ENCODE assay signal across 20 cellular contexts in genomic region chr6:12297363-12298016, GRCh38. TPM values are rescaled to one million over a fixed set of nuclear protein-coding genes. Genes with fewer than 3 reads are reported as not detected.
DNase-seq lines count a peak whose midpoint lies in the region; ATAC-seq and TF ChIP-seq lines count a peak whose summit lies in the region.
"Had no signal": no experiment of that assay in that cellular context is flagged by ENCODE, and none has a peak within 500 bp of the region (broad histone marks: within the 10 kb centered on the region; RNA-seq: fewer than 3 reads in every experiment).

No MANE protein-coding gene starts in this region.

- no peak overlapping the region for H3K56ac ChIP-seq in IMR-90 (ENCODE audit: extremely low read depth, insufficient read depth, low read length)

- peak overlapping the region; percentile 1 for H2BK5ac ChIP-seq in IMR-90 (ENCODE audit: low read depth, low read length, poor library complexity, severe bottlenecking)
- no peak overlapping the region for H2BK5ac ChIP-seq in mesenchymal stem cell (ENCODE audit: low read depth, low read length, poor library complexity, severe bottlenecking)

- peaks cover 43% of the 10 kb centered on the region for H3K4me1 Mint-ChIP-seq in Caco-2 (ENCODE audit: low read depth, unreplicated experiment)

- H3K4me3 ChIP-seq in Caco-2 (ENCODE audit: low read depth, low read length) (no peak overlapping the region), IMR-90 (ENCODE audit: insufficient read depth, low read depth, low read length) (no peak overlapping the region), mesenchymal stem cell (ENCODE audit: insufficient read depth in 1 of 2, low read depth in 1 of 2, low read length in 2 of 2) (no peak overlapping the region)
- H3K4me3 ChIP-seq: Peyer's patch had no signal

- H3K4me2 ChIP-seq in IMR-90 (ENCODE audit: low read depth, low read length) (no peak overlapping the region), mesenchymal stem cell (ENCODE audit: low read length, poor library complexity, severe bottlenecking) (no peak overlapping the region)

- H3K4ac ChIP-seq in IMR-90 (ENCODE audit: low read depth, low read length) = peak overlapping the region; percentile 19
- no peak overlapping the region for H3K4ac ChIP-seq in mesenchymal stem cell (ENCODE audit: low read depth in 1 of 2, low read length in 2 of 2)

- H3K14ac ChIP-seq in IMR-90 (replicated peaks; ENCODE audit: low read depth, low read length) (no peak overlapping the region; the same call in 1 of the 2 replicates), mesenchymal stem cell (ENCODE audit: low read length in 2 of 2) (no peak overlapping the region)

- H3K36me3 ChIP-seq in Caco-2 (ENCODE audit: control insufficient read depth, insufficient read depth, low read length) (no peaks in the 10 kb centered on the region; the same call in 1 of the 2 replicates), IMR-90 (ENCODE audit: control insufficient read depth, insufficient read depth, low read length) (peaks cover 1% of the 10 kb centered on the region; the same call in 1 of the 2 replicates), mesenchymal stem cell (ENCODE audit: control insufficient read depth in 1 of 2, insufficient read depth in 2 of 2, low read depth in 1 of 2, low read length in 2 of 2) (peaks cover 0 to 5% of the 10 kb centered on the region in 2 experiments)

- H3K9me1 ChIP-seq in IMR-90 (ENCODE audit: insufficient read depth, low read length) = peaks cover 4% of the 10 kb centered on the region; the same call in 1 of the 2 replicates

- no peak for TF ChIP-seq RAD21 in IMR-90 (IDR thresholded peaks at IDR 0.05; ENCODE audit: low read length)

- no peak overlapping the region for H3K9ac ChIP-seq in IMR-90 (ENCODE audit: low read depth, low read length)
- no peak overlapping the region for H3K9ac ChIP-seq in mesenchymal stem cell (ENCODE audit: low read length)

- no peak overlapping the region for H3K23ac ChIP-seq in IMR-90 (ENCODE audit: low read depth, low read length)
- no peak overlapping the region for H3K23ac ChIP-seq in mesenchymal stem cell (ENCODE audit: low read length in 2 of 2)

- H3K27ac Mint-ChIP-seq in Caco-2 (ENCODE audit: unreplicated experiment) = peak overlapping the region; percentile 91
- H3K27ac Mint-ChIP-seq: CD14-positive monocyte had no signal

- 0 out of 4 replicates have a peak overlapping the region, but pooled peaks of 1 of the 2 experiments have one; percentile 4 for H4K8ac ChIP-seq in IMR-90 (ENCODE audit: low read depth in 2 of 2, low read length in 2 of 2)
- peak overlapping the region; percentile 55 for H4K8ac ChIP-seq in mesenchymal stem cell (ENCODE audit: low read length)

- H2BK120ac ChIP-seq in IMR-90 (ENCODE audit: low read depth, low read length) (peak overlapping the region; percentile 27), mesenchymal stem cell (ENCODE audit: low read depth, low read length) (no peak overlapping the region)

- no peak overlapping the region for H2BK12ac ChIP-seq in mesenchymal stem cell (ENCODE audit: low read length in 2 of 2)

- H3K27me3 Mint-ChIP-seq in Caco-2 (ENCODE audit: insufficient read depth, unreplicated experiment) = no peaks in the 10 kb centered on the region

- H3K9me3 ChIP-seq in Caco-2 (no peaks in the 10 kb centered on the region), IMR-90 (ENCODE audit: control insufficient read depth, insufficient read depth, low read length) (no peaks in the 10 kb centered on the region), mesenchymal stem cell (ENCODE audit: control insufficient read depth, low read length) (no peaks in the 10 kb centered on the region)
- H3K9me3 ChIP-seq: Peyer's patch had no signal

- H2AK9ac ChIP-seq in IMR-90 (replicated peaks; ENCODE audit: low read depth, low read length, poor library complexity) = no peak overlapping the region

- no peak for TF ChIP-seq CTCF in Caco-2 (IDR thresholded peaks at IDR 0.05; ENCODE audit: insufficient read depth in 1 of 2, low read depth in 1 of 2, low read length in 1 of 2, severe bottlenecking in 1 of 2, unreplicated experiment in 1 of 2)
- TF ChIP-seq CTCF in IMR-90 (conservative IDR thresholded peaks at IDR 0.05; ENCODE audit: low read depth, low read length) = no peak

- H3K79me1 ChIP-seq in IMR-90 (ENCODE audit: low read depth in 1 of 2, low read length in 2 of 2) (0 out of 4 replicates have a peak, but pooled peaks cover 0 to 3% of the 10 kb centered on the region in 2 experiments), mesenchymal stem cell (replicated peaks; ENCODE audit: low read length, poor library complexity, severe bottlenecking) (no peaks in the 10 kb centered on the region)

- BruUV-seq in Caco-2 (replicated peaks; lab: Mats Ljungman, UMichigan) (no TSS peak), IMR-90 (replicated peaks; lab: Mats Ljungman, UMichigan) (no TSS peak)

- H3K36me3 Mint-ChIP-seq in Caco-2 (ENCODE audit: insufficient read depth, unreplicated experiment) = peaks cover 70% of the 10 kb centered on the region
- H3K36me3 Mint-ChIP-seq: CD14-positive monocyte had no signal

- H3K18ac ChIP-seq in IMR-90 (ENCODE audit: low read depth, low read length) (peak overlapping the region; percentile 69; the same call in 1 of the 2 replicates), mesenchymal stem cell (ENCODE audit: low read depth in 1 of 2, low read length in 2 of 2) (no peak overlapping the region)

- dilution Hi-C loops in IMR-90 (cut with HindIII; ENCODE audit: low sequenced_read_pairs, unreplicated experiment) = no loop called here

- no CpG with 5 or more reads among the region's 3 CpGs for WGBS in IMR-90 (ENCODE audit: extremely low coverage in 2 of 2, insufficient read length in 1 of 2), 2 experiments
- WGBS in mesenchymal stem cell = 84% methylated on average over 3 of the region's 3 CpGs

- peak overlapping the region; percentile 7; the same call in 1 of the 2 replicates for H4K91ac ChIP-seq in IMR-90 (ENCODE audit: insufficient read depth, low read depth, low read length)
- H4K91ac ChIP-seq in mesenchymal stem cell (ENCODE audit: low read length) = peak overlapping the region; percentile 47

- H2AFZ ChIP-seq in IMR-90 (replicated peaks; ENCODE audit: low read length, poor library complexity) (no peak overlapping the region), mesenchymal stem cell (ENCODE audit: low read depth, low read length) (no peak overlapping the region)

- H3K4me3 Mint-ChIP-seq in Caco-2 (ENCODE audit: unreplicated experiment) = no peak overlapping the region
- H3K4me3 Mint-ChIP-seq: CD14-positive monocyte had no signal

- peaks cover 9% of the 10 kb centered on the region for H3K9me3 Mint-ChIP-seq in Caco-2 (ENCODE audit: unreplicated experiment)
- H3K9me3 Mint-ChIP-seq: CD14-positive monocyte had no signal

- peak overlapping the region; percentile 49; the same call in 1 of the 2 replicates for H4K5ac ChIP-seq in IMR-90 (ENCODE audit: low read depth, low read length)

- peak overlapping the region; percentile 16; the same call in 1 of the 2 replicates for H2BK20ac ChIP-seq in IMR-90 (ENCODE audit: low read depth, low read length)

- CTCF ChIA-PET in Caco-2 (lab: Charles Lee) = no interaction called here
- CTCF ChIA-PET in IMR-90 (lab: Yijun Ruan, JAX) = interaction anchor here (1.6 kb wide), 2 partner anchors 7 to 306 kb away, joined by 4 to 6 read pairs; partner anchors contain the start of gene EDN1

- H2BK15ac ChIP-seq in IMR-90 (ENCODE audit: low read depth, low read length) (0 out of 3 replicates have a peak overlapping the region, but pooled peaks have one; percentile 30), mesenchymal stem cell (ENCODE audit: low read depth, poor library complexity, severe bottlenecking) (no peak overlapping the region)

- DNase-seq in Caco-2 (no peak), IMR-90 (no peak), epithelial cell of prostate (ENCODE audit: low read depth, low spot score) (no peak), mesenchymal stem cell (no peak)
- no peak for DNase-seq in central memory CD4-positive, alpha-beta T cell
- DNase-seq: GF-D8, Kasumi-1, MM.1S, NCI-H1092, NCI-H1436 treated with DMSO at 0.1 percent for 48 hours, NCI-H2029 treated with DMSO at 0.1 percent for 48 hours, NCI-H446 treated with DMSO at 0.1 percent for 48 hours, NCI-H69, Peyer's patch, SW 1271 had no signal

- H3K27ac ChIP-seq in IMR-90 (ENCODE audit: insufficient read depth, low read length) (no peak overlapping the region), epithelial cell of prostate (peak overlapping the region; percentile 95), mesenchymal stem cell (ENCODE audit: low read length, poor library complexity, severe bottlenecking) (peak overlapping the region; percentile 49)

- H3K4me1 ChIP-seq in Caco-2 = peaks cover 61% of the 10 kb centered on the region
- peaks cover 8% of the 10 kb centered on the region for H3K4me1 ChIP-seq in IMR-90 (ENCODE audit: control insufficient read depth, insufficient read depth, low read length)
- peaks cover 4% of the 10 kb centered on the region for H3K4me1 ChIP-seq in mesenchymal stem cell (ENCODE audit: control insufficient read depth, insufficient read depth, low read depth, low read length)

- ATAC-seq in IMR-90 (ENCODE audit: low read depth) (no peak), GM18502 (IDR thresholded peaks at IDR 0.05; ENCODE audit: poor library complexity, unreplicated experiment) (no peak), HG02571 (IDR thresholded peaks at IDR 0.05; ENCODE audit: unreplicated experiment) (no peak), HG03469 (IDR thresholded peaks at IDR 0.05; ENCODE audit: unreplicated experiment) (no peak)
- ATAC-seq: Right ventricle myocardium inferior had no signal

- in situ Hi-C loops in IMR-90 (cut with MboI; ENCODE audit: low sequenced_read_pairs) = loop anchor here (5.0 kb wide), 1 partner anchor 300 kb away; no protein-coding TSS in a partner anchor

- TF ChIP-seq POLR2A in IMR-90 (IDR thresholded peaks at IDR 0.05; ENCODE audit: low read depth, low read length) = no peak

- POLR2A ChIA-PET in Caco-2 (lab: Charles Lee) (interaction anchor here (1.0 kb wide), 1 partner anchor 34 kb away, joined by 4 read pairs; no protein-coding TSS in a partner anchor), IMR-90 (lab: Charles Lee; ENCODE audit: unreplicated experiment) (no interaction called here)

- no peaks in the 10 kb centered on the region for H4K20me1 ChIP-seq in IMR-90 (ENCODE audit: insufficient read depth, low read length)

- intact Hi-C loops in Caco-2 (cut with micrococcal nuclease; ENCODE audit: unreplicated experiment) (loop anchor here (2.0 kb wide), 1 partner anchor 67 kb away; no protein-coding TSS in a partner anchor), IMR-90 (cut with micrococcal nuclease) (loop anchor here (10.0 kb wide), 2 partner anchors 207 to 597 kb away; no protein-coding TSS in a partner anchor)

- H3K27me3 ChIP-seq in Caco-2 (replicated peaks; ENCODE audit: control insufficient read depth, insufficient read depth, low read length) (no peaks in the 10 kb centered on the region), IMR-90 (ENCODE audit: control insufficient read depth, insufficient read depth, low read length) (no peaks in the 10 kb centered on the region), mesenchymal stem cell (ENCODE audit: control insufficient read depth in 1 of 2, insufficient read depth in 1 of 2, low read length in 2 of 2) (no peaks in the 10 kb centered on the region)
- H3K27me3 ChIP-seq: Peyer's patch had no signal

- H2AK5ac ChIP-seq in IMR-90 (ENCODE audit: low read depth, low read length) (peak overlapping the region; percentile 76; the same call in 1 of the 2 replicates), mesenchymal stem cell (ENCODE audit: low read length, severe bottlenecking) (no peak overlapping the region)

RNA-seq across cellular contexts. Expression of gene EDN1, which starts 7.3 kb away (rescaled TPM):
- 13.5 and 14.0 TPM in 2 replicates for total RNA-seq in Caco-2 (2022)
- 5.6 and 8.6 TPM in 2 replicates for total RNA-seq in IMR-90 (2012; rRNA removed)
- polyA plus RNA-seq in IMR-90 (2012; rRNA removed) = 8.5 and 9.0 TPM in 2 replicates
- 3.2 and 5.6 TPM in 2 replicates for polyA plus RNA-seq in IMR-90 (2012; cell fraction: cytosol; rRNA removed)
- 7.5 and 15.6 TPM in 2 replicates for polyA plus RNA-seq in IMR-90 (2012; cell fraction: nucleus; rRNA removed; ENCODE audit: low replicate concordance)
- polyA plus RNA-seq in mesenchymal stem cell (2013, experiment 1 of 2) = 3.7 TPM
- 3.2 TPM for polyA plus RNA-seq in mesenchymal stem cell (2013, experiment 2 of 2)
